13 cellular contexts compared by ENCODE assay signal in genomic region chr6:111774346-111774703, GRCh38.
A peak's percentile ranks its signal among the peaks of the same experiment; 100 is the strongest.
DNase-seq lines count a peak whose midpoint lies in the region; ATAC-seq and TF ChIP-seq lines count a peak whose summit lies in the region.
"Had no signal": no experiment of that assay in that cellular context is flagged by ENCODE, and none has a peak within 500 bp of the region (broad histone marks: within the 10 kb centered on the region; RNA-seq: fewer than 3 reads in every experiment).

No MANE protein-coding gene starts in this region.

- H3K27ac Mint-ChIP-seq in activated T-cell treated with anti-CD3 and anti-CD28 coated beads, Interleukin-2, amount 50 U/mL, for 24 hours, result peak overlapping the region; percentile 86
- H3K27ac Mint-ChIP-seq in central memory CD8-positive, alpha-beta T cell (ENCODE audit: low read depth), result peak overlapping the region; percentile 78
- H3K27ac Mint-ChIP-seq: memory B cell, type B pancreatic cell had no signal

- RAD21 ChIA-PET in HCT116 (lab: Charles Lee; ENCODE audit: low non-redundant PET in 1 of 2, low total read pairs in 2 of 2, uncharacterized antibody in 2 of 2, unreplicated experiment in 2 of 2), result interaction anchor here in 1 of 2 experiments (0.5 kb wide), 1 partner anchor 28 kb away, joined by 3 read pairs; no protein-coding TSS in a partner anchor

- no peak for TF ChIP-seq RAD21 in HCT116 (IDR thresholded peaks at IDR 0.05; ENCODE audit: low read depth)

- H3K36me3 Mint-ChIP-seq in activated T-cell treated with anti-CD3 and anti-CD28 coated beads, Interleukin-2, amount 50 U/mL, for 24 hours (ENCODE audit: low read depth), result peaks cover 89% of the 10 kb centered on the region
- peaks cover 50% of the 10 kb centered on the region for H3K36me3 Mint-ChIP-seq in activated T-cell treated with anti-CD3 and anti-CD28 coated beads, Interleukin-2, amount 50 U/mL, for 4 hours (ENCODE audit: insufficient read depth)
- peaks cover 30% of the 10 kb centered on the region for H3K36me3 Mint-ChIP-seq in central memory CD8-positive, alpha-beta T cell (ENCODE audit: insufficient read depth)

- no peaks in the 10 kb centered on the region for H3K27me3 Mint-ChIP-seq in activated T-cell treated with anti-CD3 and anti-CD28 coated beads, Interleukin-2, amount 50 U/mL, for 24 hours
- H3K27me3 Mint-ChIP-seq in activated T-cell treated with anti-CD3 and anti-CD28 coated beads, Interleukin-2, amount 50 U/mL, for 4 hours (ENCODE audit: low read depth), result no peaks in the 10 kb centered on the region
- H3K27me3 Mint-ChIP-seq in central memory CD8-positive, alpha-beta T cell, result no peaks in the 10 kb centered on the region
- H3K27me3 Mint-ChIP-seq: memory B cell, type B pancreatic cell had no signal

- H3K4me1 ChIP-seq in HCT116 (ENCODE audit: control insufficient read depth in 1 of 2, insufficient read depth in 2 of 2, low read length in 2 of 2), result no peaks in the 10 kb centered on the region
- H3K4me1 ChIP-seq: pancreas had no signal

- POLR2A ChIA-PET in HCT116 (lab: Charles Lee), result interaction anchor here (0.5 kb wide), 1 partner anchor 10 kb away, joined by 3 read pairs; no protein-coding TSS in a partner anchor

- H3K27ac ChIP-seq in HCT116 (ENCODE audit: low read depth, low read length), result no peak overlapping the region
- H3K27ac ChIP-seq: esophagus muscularis mucosa, pancreas had no signal

- no peaks in the 10 kb centered on the region for H3K79me2 ChIP-seq in HCT116 (ENCODE audit: insufficient read depth, low read length)

- BruUV-seq in HCT116 (replicated peaks; lab: Mats Ljungman, UMichigan), result no TSS peak

- H3K9me2 ChIP-seq in HCT116 (ENCODE audit: insufficient read depth), result no peaks in the 10 kb centered on the region

- H3K4me3 Mint-ChIP-seq in activated T-cell treated with anti-CD3 and anti-CD28 coated beads, Interleukin-2, amount 50 U/mL, for 24 hours, result no peak overlapping the region
- no peak overlapping the region for H3K4me3 Mint-ChIP-seq in activated T-cell treated with anti-CD3 and anti-CD28 coated beads, Interleukin-2, amount 50 U/mL, for 4 hours
- peak overlapping the region; percentile 48 for H3K4me3 Mint-ChIP-seq in central memory CD8-positive, alpha-beta T cell
- H3K4me3 Mint-ChIP-seq: memory B cell, type B pancreatic cell had no signal

- H3K9ac ChIP-seq in HCT116 (ENCODE audit: low read length), result no peak overlapping the region

- peaks cover 90% of the 10 kb centered on the region for H3K4me1 Mint-ChIP-seq in activated T-cell treated with anti-CD3 and anti-CD28 coated beads, Interleukin-2, amount 50 U/mL, for 24 hours (ENCODE audit: low read depth)
- H3K4me1 Mint-ChIP-seq in activated T-cell treated with anti-CD3 and anti-CD28 coated beads, Interleukin-2, amount 50 U/mL, for 4 hours (ENCODE audit: low read depth), result peaks cover 90% of the 10 kb centered on the region
- peaks cover 90% of the 10 kb centered on the region for H3K4me1 Mint-ChIP-seq in central memory CD8-positive, alpha-beta T cell

- TF ChIP-seq POLR2A in HCT116 (IDR thresholded peaks at IDR 0.05; ENCODE audit: borderline replicate concordance, extremely low read depth, insufficient read depth, insufficient read length), result no peak

- DNase-seq in activated T-cell treated with anti-CD3 and anti-CD28 coated beads, Interleukin-2, amount 50 U/mL, for 24 hours, result no peak
- no peak for DNase-seq in activated T-cell treated with anti-CD3 and anti-CD28 coated beads, Interleukin-2, amount 50 U/mL, for 4 hours
- DNase-seq in HCT116 (ENCODE audit: low read depth, low spot score) (no peak), sciatic nerve (ENCODE audit: low spot score) (no peak), epidermal melanocyte (ENCODE audit: insufficient read length, low spot score) (no peak), COLO668 (lab: John Stamatoyannopoulos, UW; ENCODE audit: unreplicated experiment) (no peak), germinal center (ENCODE audit: low spot score) (no peak)
- DNase-seq in central memory CD8-positive, alpha-beta T cell (ENCODE audit: low spot score in 2 of 2), result no peak
- DNase-seq: AML-193, pancreas had no signal

- intact Hi-C loops in HCT116 (cut with micrococcal nuclease) (no loop called here), sciatic nerve (cut with DNase I) (no loop called here)

- H3K4me2 ChIP-seq in HCT116 (ENCODE audit: low read length), result no peak overlapping the region

- no peaks in the 10 kb centered on the region for H4K20me1 ChIP-seq in HCT116 (ENCODE audit: insufficient read depth)

- no peak overlapping the region for H2AFZ ChIP-seq in HCT116 (ENCODE audit: low read depth, low read length, poor library complexity, severe bottlenecking)

- CTCF ChIA-PET in HCT116 (lab: Charles Lee), result no interaction called here

- peaks cover 7% of the 10 kb centered on the region for H3K9me3 Mint-ChIP-seq in activated T-cell treated with anti-CD3 and anti-CD28 coated beads, Interleukin-2, amount 50 U/mL, for 24 hours
- peaks cover 9% of the 10 kb centered on the region for H3K9me3 Mint-ChIP-seq in activated T-cell treated with anti-CD3 and anti-CD28 coated beads, Interleukin-2, amount 50 U/mL, for 4 hours
- no peaks in the 10 kb centered on the region for H3K9me3 Mint-ChIP-seq in central memory CD8-positive, alpha-beta T cell
- H3K9me3 Mint-ChIP-seq: memory B cell, type B pancreatic cell had no signal

- no peaks in the 10 kb centered on the region for H3K36me3 ChIP-seq in HCT116 (ENCODE audit: control insufficient read depth in 1 of 2, insufficient read depth in 2 of 2, low read length in 2 of 2)
- H3K36me3 ChIP-seq: esophagus muscularis mucosa, pancreas had no signal

- H3K9me3 ChIP-seq in HCT116 (ENCODE audit: control insufficient read depth in 1 of 2, insufficient read depth in 1 of 2, low read depth in 1 of 2, low read length in 2 of 2), result no peaks in the 10 kb centered on the region
- H3K9me3 ChIP-seq: esophagus muscularis mucosa, pancreas had no signal

- no peak overlapping the region for H3K4me3 ChIP-seq in HCT116 (replicated peaks in 1 of 2; ENCODE audit: low read depth in 1 of 2, low read length in 2 of 2)
- H3K4me3 ChIP-seq: esophagus muscularis mucosa, pancreas had no signal

- no peak for TF ChIP-seq CTCF in HCT116 (IDR thresholded peaks at IDR 0.05 in 2 of 3, conservative IDR thresholded peaks at IDR 0.05 in 1 of 3; ENCODE audit: borderline replicate concordance in 1 of 3, insufficient read depth in 1 of 3, low read depth in 2 of 3, low read length in 2 of 3)

- no peak for ATAC-seq in activated T-cell treated with anti-CD3 and anti-CD28 coated beads, Interleukin-2, amount 50 U/mL, for 4 hours
- ATAC-seq in HCT116, result 0 out of 2 replicates have a peak, but pooled peaks have one; percentile 42
- ATAC-seq in central memory CD8-positive, alpha-beta T cell (replicated peaks; ENCODE audit: extremely low read depth, poor library complexity, severe bottlenecking), result no peak
- ATAC-seq in sciatic nerve, result peak; percentile 44
- ATAC-seq: pancreas had no signal

- no peaks in the 10 kb centered on the region for H3K27me3 ChIP-seq in HCT116 (ENCODE audit: insufficient read depth, low read length)
- H3K27me3 ChIP-seq: esophagus muscularis mucosa, pancreas had no signal

TF ChIP-seq in HCT116, 20 proteins besides CTCF, POLR2A, EP300 and RAD21:
- no peak for TF ChIP-seq ZNF274 (IDR thresholded peaks at IDR 0.05; ENCODE audit: low read depth, low read length)
- TF ChIP-seq POLR2AphosphoS5 (IDR thresholded peaks at IDR 0.05; ENCODE audit: low read depth, low read length), result no peak
- no peak for TF ChIP-seq ATF3 (IDR thresholded peaks at IDR 0.05)
- no peak for TF ChIP-seq EZH2 (IDR thresholded peaks at IDR 0.05)
- TF ChIP-seq YY1 (IDR thresholded peaks at IDR 0.05; ENCODE audit: extremely low read depth, insufficient replicate concordance, low read depth, low read length), result no peak
- no peak for TF ChIP-seq ZBTB33 (IDR thresholded peaks at IDR 0.05; ENCODE audit: extremely low read depth, insufficient replicate concordance, low read length)
- no peak for TF ChIP-seq FOSL1 (IDR thresholded peaks at IDR 0.05; ENCODE audit: low read depth)
- TF ChIP-seq CEBPB (IDR thresholded peaks at IDR 0.05; ENCODE audit: low read depth), result no peak
- TF ChIP-seq MAX (IDR thresholded peaks at IDR 0.05), result no peak
- TF ChIP-seq SP1 (IDR thresholded peaks at IDR 0.05; ENCODE audit: low read depth), result no peak
- no peak for TF ChIP-seq ELF1 (IDR thresholded peaks at IDR 0.05; ENCODE audit: borderline replicate concordance, low read depth)
- TF ChIP-seq SIN3A (IDR thresholded peaks at IDR 0.05; ENCODE audit: low read depth), result no peak
- TF ChIP-seq SRF (IDR thresholded peaks at IDR 0.05; ENCODE audit: low read depth), result no peak
- no peak for TF ChIP-seq CBX3 (IDR thresholded peaks at IDR 0.05; ENCODE audit: low read depth)

Comparison
In these comparisons a context has a peak if more than half of its experiments do, and no peak if none do; other contexts are left out.
1. ATAC-seq: peak in HCT116 (single experiment) and sciatic nerve (single experiment); none in activated T-cell treated with anti-CD3 and anti-CD28 coated beads, Interleukin-2, amount 50 U/mL, for 4 hours (0 of 2) and central memory CD8-positive, alpha-beta T cell (single experiment).